In genomic region chrX:69469975-69470374, GRCh38 we compare ENCODE assay signal across 9 cellular contexts. TPM values are rescaled to one million over a fixed set of nuclear protein-coding genes. Genes with fewer than 3 reads are reported as not detected.
"Had no signal": no experiment of that assay in that cellular context is flagged by ENCODE, and none has a peak within 500 bp of the region (broad histone marks: within the 10 kb centered on the region; RNA-seq: fewer than 3 reads in every experiment).

No MANE protein-coding gene starts in this region.

- H3K4me1 Mint-ChIP-seq: GM23338, H9 had no signal

- H3K27ac ChIP-seq: GM23248 had no signal

- H3K4me1 ChIP-seq: HAP-1 had no signal

- ATAC-seq: GM23338, HCT116 had no signal

- H2AFZ ChIP-seq: GM23248, GM23338 had no signal

- DNase-seq: GM23248, GOT3, H7, H9, HCEC 1CT, HFFc6 had no signal

- H3K4me2 ChIP-seq: GM23338 had no signal

- H3K9ac ChIP-seq: GM23248 had no signal

- H3K4me3 ChIP-seq: GM23248, GM23338, HAP-1 had no signal

- H3K27ac Mint-ChIP-seq: GM23338, HFFc6 had no signal

- H3K9me3 Mint-ChIP-seq: GM23338, HFFc6 had no signal

- H3K9me3 ChIP-seq: HAP-1 had no signal

- H3K36me3 ChIP-seq: HAP-1 had no signal

- H3K4me3 Mint-ChIP-seq: GM23338, H9, HFFc6 had no signal

RNA-seq across cellular contexts. Expression of gene NALF2, which starts 34.2 kb away (rescaled TPM):
- total RNA-seq: GM23248, HFFc6 had no signal
- polyA plus RNA-seq: GM23248 had no signal
